Comparison of ENCODE assay signal across 1 cellular context in genomic region chrX:128754130-128754529, GRCh38.
TF ChIP-seq lines count a peak whose summit lies in the region.

No MANE protein-coding gene starts in this region.

TF ChIP-seq in HepG2, 621 proteins besides CTCF, POLR2A, EP300 and RAD21 (continued from another document and continues in another):
- TF ChIP-seq ZNF770 (CRISPR knock-in tag; IDR thresholded peaks at IDR 0.05) (no peak), FOSL2 (CRISPR knock-in tag; IDR thresholded peaks at IDR 0.05) (no peak), SNAPC5 (CRISPR knock-in tag; IDR thresholded peaks at IDR 0.05; ENCODE audit: borderline replicate concordance) (no peak), SOX6 (IDR thresholded peaks at IDR 0.05) (no peak), SOX6 (CRISPR knock-in tag; IDR thresholded peaks at IDR 0.05) (peak; percentile 69; the same call in 1 of the 2 replicates), PLSCR1 (CRISPR knock-in tag; IDR thresholded peaks at IDR 0.05; ENCODE audit: borderline replicate concordance) (no peak), ZNF142 (CRISPR knock-in tag; IDR thresholded peaks at IDR 0.05) (no peak), KAT2B (IDR thresholded peaks at IDR 0.05; ENCODE audit: borderline replicate concordance, low read depth, low read length) (peak; percentile 31; the same call in 1 of the 2 replicates), ZNF362 (CRISPR knock-in tag; IDR thresholded peaks at IDR 0.05; ENCODE audit: borderline replicate concordance) (peak; percentile 67; the same call in 1 of the 2 replicates), ZNF451 (CRISPR knock-in tag; IDR thresholded peaks at IDR 0.05) (no peak), GATAD2A (CRISPR knock-in tag; IDR thresholded peaks at IDR 0.05) (peak; percentile 56; the same call in 1 of the 2 replicates), TGIF2 (CRISPR knock-in tag; IDR thresholded peaks at IDR 0.05) (no peak), RERE (CRISPR knock-in tag; IDR thresholded peaks at IDR 0.05; ENCODE audit: low read depth) (no peak), FOXP4 (CRISPR knock-in tag; IDR thresholded peaks at IDR 0.05) (peak; percentile 46), ARNT (IDR thresholded peaks at IDR 0.05) (no peak), ZSCAN9 (CRISPR knock-in tag; IDR thresholded peaks at IDR 0.05; ENCODE audit: borderline replicate concordance) (no peak), E2F2 (CRISPR knock-in tag; IDR thresholded peaks at IDR 0.05; ENCODE audit: borderline replicate concordance) (no peak), HNF1A (IDR thresholded peaks at IDR 0.05; ENCODE audit: low read depth) (no peak), HNF1A (CRISPR knock-in tag; IDR thresholded peaks at IDR 0.05; ENCODE audit: borderline replicate concordance) (no peak), NKX3-1 (CRISPR knock-in tag; IDR thresholded peaks at IDR 0.05) (no peak), HIVEP1 (CRISPR knock-in tag; IDR thresholded peaks at IDR 0.05) (no peak), ELK4 (CRISPR knock-in tag; IDR thresholded peaks at IDR 0.05; ENCODE audit: borderline replicate concordance) (no peak), JARID2 (CRISPR knock-in tag; IDR thresholded peaks at IDR 0.05; ENCODE audit: insufficient replicate concordance) (no peak), ESRRA (CRISPR knock-in tag; IDR thresholded peaks at IDR 0.05; ENCODE audit: low read depth) (no peak), TOE1 (CRISPR knock-in tag; IDR thresholded peaks at IDR 0.05) (no peak), ARID2 (CRISPR knock-in tag; IDR thresholded peaks at IDR 0.05; ENCODE audit: borderline replicate concordance) (no peak), AGO1 (IDR thresholded peaks at IDR 0.05; ENCODE audit: low read depth, low read length, poor library complexity, severe bottlenecking) (no peak), ZNF660 (CRISPR knock-in tag; IDR thresholded peaks at IDR 0.05; ENCODE audit: borderline replicate concordance, low read depth) (no peak), KLF15 (CRISPR knock-in tag; IDR thresholded peaks at IDR 0.05; ENCODE audit: borderline replicate concordance) (no peak)
